In genomic region chr1:155219592-155220031, GRCh38 we compare ENCODE assay signal across 8 cellular contexts. TPM values are rescaled to one million over a fixed set of nuclear protein-coding genes. Genes with fewer than 3 reads are reported as not detected.
DNase-seq lines count a peak whose midpoint lies in the region; ATAC-seq and TF ChIP-seq lines count a peak whose summit lies in the region.

No MANE protein-coding gene starts in this region.

- intact Hi-C loops in Right ventricle myocardium superior (cut with DNase I), result no loop called here
- intact Hi-C loops in left ventricle myocardium inferior (cut with micrococcal nuclease), result no loop called here
- intact Hi-C loops in thyroid gland (cut with DNase I), result no loop called here
- intact Hi-C loops in ascending aorta (cut with DNase I), result no loop called here

- DNase-seq in Right ventricle myocardium superior (no peak), left ventricle myocardium inferior (no peak), adipocyte (ENCODE audit: low read depth) (no peak), left lobe of liver (ENCODE audit: low spot score) (no peak), thyroid gland (peak; percentile 48 to 55), ascending aorta (ENCODE audit: low spot score in 2 of 2) (no peak), foreskin melanocyte (no peak)

- H3K4me1 ChIP-seq in left ventricle myocardium inferior (no peaks in the 10 kb centered on the region), adipocyte (ENCODE audit: control insufficient read depth, insufficient read depth, low read length) (peaks cover 23% of the 10 kb centered on the region), thyroid gland (peaks cover 12 to 13% of the 10 kb centered on the region in 2 donors), ascending aorta (peaks cover 0 to 11% of the 10 kb centered on the region in 2 donors)

- TF ChIP-seq CTCF in left ventricle myocardium inferior (IDR thresholded peaks at IDR 0.05; ENCODE audit: borderline replicate concordance) (no peak), thyroid gland (IDR thresholded peaks at IDR 0.05) (no peak), ascending aorta (IDR thresholded peaks at IDR 0.05) (no peak)

- H3K27me3 ChIP-seq in left ventricle myocardium inferior (ENCODE audit: low read depth) (no peaks in the 10 kb centered on the region), adipocyte (replicated peaks; ENCODE audit: control insufficient read depth, insufficient read depth, low read length) (no peaks in the 10 kb centered on the region), thyroid gland (no peaks in the 10 kb centered on the region), ascending aorta (no peaks in the 10 kb centered on the region)

- no peak overlapping the region for H3K27ac ChIP-seq in left ventricle myocardium inferior (replicated peaks)
- H3K27ac ChIP-seq in thyroid gland, result no peak overlapping the region
- H3K27ac ChIP-seq in ascending aorta, result no peak overlapping the region

- H3K36me3 ChIP-seq in left ventricle myocardium inferior, result no peaks in the 10 kb centered on the region
- H3K36me3 ChIP-seq in adipocyte (ENCODE audit: control insufficient read depth, insufficient read depth, low read length, severe bottlenecking), result no peaks in the 10 kb centered on the region
- no peaks in the 10 kb centered on the region for H3K36me3 ChIP-seq in thyroid gland
- peaks cover 5% of the 10 kb centered on the region in 2 donors for H3K36me3 ChIP-seq in ascending aorta

- 0 to 29% methylated on average over 1 of the region's 1 CpG for WGBS in thyroid gland, 2 donors

- peak; percentile 42 for ATAC-seq in Right ventricle myocardium superior (ENCODE audit: poor library complexity)
- peak; percentile 51 for ATAC-seq in left lobe of liver
- no peak for ATAC-seq in HG02885 (IDR thresholded peaks at IDR 0.05; ENCODE audit: poor library complexity, unreplicated experiment)

- no peak overlapping the region for H3K9ac ChIP-seq in adipocyte (ENCODE audit: low read length)

- H3K4me3 ChIP-seq in left ventricle myocardium inferior (no peak overlapping the region), adipocyte (ENCODE audit: low read length) (peak overlapping the region; percentile 25), thyroid gland (replicated peaks in 1 of 3) (no peak overlapping the region), ascending aorta (peak overlapping the region in 1 of 2 donors; percentile 3)

- no peak for TF ChIP-seq POLR2A in thyroid gland (IDR thresholded peaks at IDR 0.05)

- H3K9me3 ChIP-seq in left ventricle myocardium inferior (replicated peaks) (no peaks in the 10 kb centered on the region), adipocyte (ENCODE audit: control insufficient read depth, low read length) (no peaks in the 10 kb centered on the region), thyroid gland (no peaks in the 10 kb centered on the region), ascending aorta (no peaks in the 10 kb centered on the region)

RNA-seq across cellular contexts. Expression of gene MTX1, which starts 11.1 kb away (rescaled TPM):
- total RNA-seq in Right ventricle myocardium superior (16.4 TPM), left ventricle myocardium inferior (18.0 TPM), left lobe of liver (22.6 TPM), thyroid gland (10 to 100 TPM; 37.9 to 75.5 (median 52.1) TPM), ascending aorta (23.9 TPM)

RNA-seq across cellular contexts. Expression of gene THBS3, which starts 11.9 kb away (rescaled TPM):
- total RNA-seq in Right ventricle myocardium superior, result 5.8 TPM
- 7.2 TPM for total RNA-seq in left ventricle myocardium inferior
- total RNA-seq in left lobe of liver, result 16.8 TPM
- total RNA-seq in thyroid gland, result 10 to 100 TPM in 3 of 4 donors, 1 to 10 TPM in 1; 8.5 to 25.7 (median 18.2) TPM
- 40.3 TPM for total RNA-seq in ascending aorta

RNA-seq across cellular contexts. Expression of gene ENTREP3, which starts 35.7 kb away (rescaled TPM):
- 13.8 TPM for total RNA-seq in Right ventricle myocardium superior
- 13.9 TPM for total RNA-seq in left ventricle myocardium inferior
- 9.6 TPM for total RNA-seq in left lobe of liver
- total RNA-seq in thyroid gland, result 10 to 100 TPM in 1 of 4 donors, 1 to 10 TPM in 3; 5.6 to 12.0 (median 7.8) TPM
- 34.5 TPM for total RNA-seq in ascending aorta

RNA-seq across cellular contexts. Expression of gene SCAMP3, which starts 42.5 kb away (rescaled TPM):
- total RNA-seq in Right ventricle myocardium superior (56.8 TPM), left ventricle myocardium inferior (57.1 TPM), left lobe of liver (24.9 TPM), thyroid gland (10 to 100 TPM; 51.9 to 73.5 (median 62.7) TPM), ascending aorta (63.6 TPM)

RNA-seq across cellular contexts. Expression of gene TRIM46, which starts 46.0 kb away (rescaled TPM):
- total RNA-seq in Right ventricle myocardium superior (0.08 TPM), left ventricle myocardium inferior (0.11 TPM), left lobe of liver (0.23 TPM), thyroid gland (under 1 TPM in 1 of 4 donors, not detected in 3; 0.45 TPM), ascending aorta (not detected)

Comparison
In these comparisons a context has a peak if more than half of its experiments do, and no peak if none do; other contexts are left out.
1. DNase-seq: peak in thyroid gland (2 of 2); none in Right ventricle myocardium superior (single experiment), left ventricle myocardium inferior (single experiment), adipocyte (single experiment), left lobe of liver (single experiment), ascending aorta (0 of 2) and foreskin melanocyte (single experiment).